ENCODE assay signal across 8 cellular contexts in genomic region chr12:63917864-63918742, GRCh38.
DNase-seq lines count a peak whose midpoint lies in the region; ATAC-seq and TF ChIP-seq lines count a peak whose summit lies in the region.

No MANE protein-coding gene starts in this region.

- POLR2A ChIA-PET in A673 (lab: Charles Lee; ENCODE audit: low non-redundant PET) = no interaction called here

- CTCF ChIA-PET in A673 (lab: Charles Lee) = no interaction called here

- intact Hi-C loops in A673 (cut with micrococcal nuclease; ENCODE audit: unreplicated experiment) = no loop called here

- H3K27ac ChIP-seq in A673 (ENCODE audit: low read depth, low read length, poor library complexity, severe bottlenecking) (peak overlapping the region; percentile 84), HL-60 (replicated peaks) (peak overlapping the region; percentile 63), lung (ENCODE audit: low read depth in 1 of 2, low read length in 1 of 2) (peak overlapping the region in 1 of 2 donors; percentile 69)

- DNase-seq in A673 (ENCODE audit: low spot score) = peak; percentile 88
- DNase-seq in HL-60 (ENCODE audit: low read depth in 1 of 2, low spot score in 1 of 2) = peak; percentile 85 to 94
- peak; percentile 52 for DNase-seq in astrocyte of the hippocampus (ENCODE audit: low read depth, low spot score)
- DNase-seq in lung (ENCODE audit: low spot score) = no peak
- DNase-seq in Ammon's horn (ENCODE audit: low spot score) = no peak

- H3K4me3 ChIP-seq in A673 (ENCODE audit: low read depth, low read length, poor library complexity, severe bottlenecking) (no peak overlapping the region), HL-60 (replicated peaks; ENCODE audit: insufficient read depth, low read length) (no peak overlapping the region), lung (no peak overlapping the region)

- WGBS in lung, 2 donors = 40 to 60% methylated on average over 10 of the region's 10 CpGs

- ATAC-seq in GM19025 (IDR thresholded peaks at IDR 0.05; ENCODE audit: low read depth, unreplicated experiment) (peak; percentile 54), lung (ENCODE audit: insufficient read depth, low FRiP score) (peak; percentile 77), HG03280 (IDR thresholded peaks at IDR 0.05; ENCODE audit: unreplicated experiment) (no peak), GM19455 (IDR thresholded peaks at IDR 0.05; ENCODE audit: unreplicated experiment) (no peak)

- no peaks in the 10 kb centered on the region for H3K9me3 ChIP-seq in A673 (ENCODE audit: low read depth, low read length, poor library complexity, severe bottlenecking)
- no peaks in the 10 kb centered on the region for H3K9me3 ChIP-seq in lung (ENCODE audit: control insufficient read depth in 2 of 2, insufficient read depth in 1 of 2, low read length in 1 of 2)

- no peaks in the 10 kb centered on the region for H3K36me3 ChIP-seq in A673 (ENCODE audit: insufficient read depth, low read length, poor library complexity, severe bottlenecking)
- no peaks in the 10 kb centered on the region for H3K36me3 ChIP-seq in lung (ENCODE audit: control insufficient read depth in 2 of 2, insufficient read depth in 2 of 2, low read length in 2 of 2)

- peaks cover 65% of the 10 kb centered on the region for H3K4me1 ChIP-seq in A673 (ENCODE audit: insufficient read depth, low read length, poor library complexity, severe bottlenecking)
- peaks cover 6% of the 10 kb centered on the region in 2 donors for H3K4me1 ChIP-seq in lung (ENCODE audit: control insufficient read depth in 2 of 2, insufficient read depth in 2 of 2, low read length in 2 of 2)

- no peaks in the 10 kb centered on the region for H3K27me3 ChIP-seq in A673 (replicated peaks; ENCODE audit: insufficient read depth, low read depth, low read length, poor library complexity)
- H3K27me3 ChIP-seq in HL-60 (ENCODE audit: insufficient read depth, poor library complexity, severe bottlenecking) = no peaks in the 10 kb centered on the region
- H3K27me3 ChIP-seq in lung (ENCODE audit: control insufficient read depth, insufficient read depth) = no peaks in the 10 kb centered on the region

- TF ChIP-seq CTCF in A673 (conservative IDR thresholded peaks at IDR 0.05; ENCODE audit: low read depth, low read length) (no peak), HL-60 (IDR thresholded peaks at IDR 0.05; ENCODE audit: insufficient read depth, low read length) (no peak), lung (IDR thresholded peaks at IDR 0.05; ENCODE audit: control extremely low read depth, extremely low read depth) (no peak)

- no TSS peak for BruUV-seq in A673 (replicated peaks; lab: Mats Ljungman, UMichigan)

Comparison
In these comparisons a context has a peak if more than half of its experiments do, and no peak if none do; other contexts are left out.
1. DNase-seq: peak in A673 (single experiment), HL-60 (2 of 2) and astrocyte of the hippocampus (single experiment); none in lung (single experiment) and Ammon's horn (single experiment).
2. ATAC-seq: peak in GM19025 (single experiment) and lung (single experiment); none in HG03280 (single experiment) and GM19455 (single experiment).